25 cellular contexts compared by ENCODE assay signal in genomic region chr1:30955448-30956015, GRCh38. TPM values are rescaled to one million over a fixed set of nuclear protein-coding genes. Genes with fewer than 3 reads are reported as not detected.
DNase-seq lines count a peak whose midpoint lies in the region; ATAC-seq and TF ChIP-seq lines count a peak whose summit lies in the region.
"Had no signal": no experiment of that assay in that cellular context is flagged by ENCODE, and none has a peak within 500 bp of the region (broad histone marks: within the 10 kb centered on the region; RNA-seq: fewer than 3 reads in every experiment).

No MANE protein-coding gene starts in this region.

- H4K20me1 ChIP-seq in IMR-90 (ENCODE audit: insufficient read depth, low read length), result peaks cover 12% of the 10 kb centered on the region

- H3K36me3 ChIP-seq in IMR-90 (ENCODE audit: control insufficient read depth, insufficient read depth, low read length), result peaks cover 34% of the 10 kb centered on the region

- intact Hi-C loops in IMR-90 (cut with micrococcal nuclease), result loop anchor here (10.0 kb wide), 1 partner anchor 199 kb away; no protein-coding TSS in a partner anchor

- no peak overlapping the region for H2AK9ac ChIP-seq in IMR-90 (replicated peaks; ENCODE audit: low read depth, low read length, poor library complexity)

- H4K8ac ChIP-seq in IMR-90 (ENCODE audit: low read depth in 2 of 2, low read length in 2 of 2), result no peak overlapping the region

- no peak overlapping the region for H2AFZ ChIP-seq in IMR-90 (replicated peaks; ENCODE audit: low read length, poor library complexity)

- WGBS in IMR-90 (ENCODE audit: extremely low coverage in 2 of 2, insufficient read length in 1 of 2), 2 experiments, result no CpG with 5 or more reads among the region's 1 CpG

- no peak for TF ChIP-seq RAD21 in IMR-90 (IDR thresholded peaks at IDR 0.05; ENCODE audit: low read length)

- dilution Hi-C loops in IMR-90 (cut with HindIII; ENCODE audit: low sequenced_read_pairs, unreplicated experiment), result no loop called here

- no peak overlapping the region for H3K18ac ChIP-seq in IMR-90 (ENCODE audit: low read depth, low read length)

- POLR2A ChIA-PET in IMR-90 (lab: Charles Lee; ENCODE audit: unreplicated experiment), result no interaction called here

- ATAC-seq in IMR-90 (ENCODE audit: low read depth) (peak; percentile 81), HG02840 (IDR thresholded peaks at IDR 0.05; ENCODE audit: low FRiP score, unreplicated experiment) (no peak), GM18867 (IDR thresholded peaks at IDR 0.05; ENCODE audit: unreplicated experiment) (no peak), HG03457 (IDR thresholded peaks at IDR 0.05; ENCODE audit: unreplicated experiment) (no peak), left lobe of liver (no peak)
- ATAC-seq: activated CD8-positive, alpha-beta T cell treated with anti-CD3 and anti-CD28 coated beads for 36 hours; naive thymus-derived CD4-positive, alpha-beta T cell; pancreas; sciatic nerve had no signal

- no peak overlapping the region for H2BK120ac ChIP-seq in IMR-90 (ENCODE audit: low read depth, low read length)

- no peak for TF ChIP-seq POLR2A in IMR-90 (IDR thresholded peaks at IDR 0.05; ENCODE audit: low read depth, low read length)

- DNase-seq in AG08396 (ENCODE audit: low spot score) (peak; percentile 49), IMR-90 (peak; percentile 47), astrocyte of the spinal cord (ENCODE audit: low read depth, low spot score) (peak; percentile 43), hepatic stellate cell (ENCODE audit: low spot score) (peak; percentile 44), left lobe of liver (ENCODE audit: low spot score) (no peak)
- DNase-seq: activated CD4-positive, CD25-positive, alpha-beta regulatory T cell; activated CD8-positive, alpha-beta T cell treated with anti-CD3 and anti-CD28 coated beads for 36 hours; activated naive CD4-positive, alpha-beta T cell treated with Interleukin-2 at 50 U/mL for 16 hours; activated T-cell treated with anti-CD3 and anti-CD28 coated beads, Interleukin-2, amount 50 U/mL, for 1 hour; CD4-positive, alpha-beta memory T cell; DMS153; foreskin melanocyte; kidney; naive thymus-derived CD4-positive, alpha-beta T cell; NCI-H1417 treated with DMSO at 0.1 percent for 48 hours; NCI-H510A treated with DMSO at 0.1 percent for 48 hours; pancreas; RPMI8226; stimulated activated naive CD4-positive, alpha-beta T cell had no signal

- no peak overlapping the region for H3K9ac ChIP-seq in IMR-90 (ENCODE audit: low read depth, low read length)

- peaks cover 10% of the 10 kb centered on the region for H3K9me1 ChIP-seq in IMR-90 (ENCODE audit: insufficient read depth, low read length)

- peaks cover 7% of the 10 kb centered on the region for H3K4me1 ChIP-seq in IMR-90 (ENCODE audit: control insufficient read depth, insufficient read depth, low read length)
- H3K4me1 ChIP-seq: ascending aorta, pancreas had no signal

- H2BK15ac ChIP-seq in IMR-90 (ENCODE audit: low read depth, low read length), result no peak overlapping the region

- no peaks in the 10 kb centered on the region for H3K9me3 ChIP-seq in IMR-90 (ENCODE audit: control insufficient read depth, insufficient read depth, low read length)
- H3K9me3 ChIP-seq: ascending aorta, pancreas, thoracic aorta had no signal

- no peak overlapping the region for H4K91ac ChIP-seq in IMR-90 (ENCODE audit: insufficient read depth, low read depth, low read length)

- H2BK20ac ChIP-seq in IMR-90 (ENCODE audit: low read depth, low read length), result no peak overlapping the region

- no peaks in the 10 kb centered on the region for H3K27me3 ChIP-seq in IMR-90 (ENCODE audit: control insufficient read depth, insufficient read depth, low read length)
- H3K27me3 ChIP-seq: ascending aorta, pancreas had no signal

- no TSS peak for BruUV-seq in IMR-90 (replicated peaks; lab: Mats Ljungman, UMichigan)

- H3K27ac ChIP-seq in IMR-90 (ENCODE audit: insufficient read depth, low read length), result peak overlapping the region; percentile 61; the same call in 1 of the 2 replicates
- H3K27ac ChIP-seq: ascending aorta, pancreas, thoracic aorta had no signal

- no peak overlapping the region for H3K4me3 ChIP-seq in IMR-90 (ENCODE audit: insufficient read depth, low read depth, low read length)
- no peak overlapping the region for H3K4me3 ChIP-seq in astrocyte of the spinal cord (ENCODE audit: low read depth, low read length)
- H3K4me3 ChIP-seq: ascending aorta, pancreas, thoracic aorta had no signal

- no peak overlapping the region for H2AK5ac ChIP-seq in IMR-90 (ENCODE audit: low read depth, low read length)

- no peak for TF ChIP-seq CTCF in IMR-90 (conservative IDR thresholded peaks at IDR 0.05; ENCODE audit: low read depth, low read length)
- TF ChIP-seq CTCF in astrocyte of the spinal cord (IDR thresholded peaks at IDR 0.05; ENCODE audit: low read depth, low read length), result no peak

- CTCF ChIA-PET in IMR-90 (lab: Yijun Ruan, JAX), result no interaction called here

- no peak overlapping the region for H2BK5ac ChIP-seq in IMR-90 (ENCODE audit: low read depth, low read length, poor library complexity, severe bottlenecking)

- peaks cover 55 to 66% of the 10 kb centered on the region in 2 experiments for H3K79me1 ChIP-seq in IMR-90 (ENCODE audit: low read depth in 1 of 2, low read length in 2 of 2)

- H3K23ac ChIP-seq in IMR-90 (ENCODE audit: low read depth, low read length), result no peak overlapping the region

- H3K4me2 ChIP-seq in IMR-90 (ENCODE audit: low read depth, low read length), result peak overlapping the region; percentile 14; the same call in 1 of the 2 replicates

- H3K56ac ChIP-seq in IMR-90 (ENCODE audit: extremely low read depth, insufficient read depth, low read length), result no peak overlapping the region

- H4K5ac ChIP-seq in IMR-90 (ENCODE audit: low read depth, low read length), result no peak overlapping the region

- H3K14ac ChIP-seq in IMR-90 (replicated peaks; ENCODE audit: low read depth, low read length), result no peak overlapping the region

- H3K4ac ChIP-seq in IMR-90 (ENCODE audit: low read depth, low read length), result no peak overlapping the region

- in situ Hi-C loops in IMR-90 (cut with MboI; ENCODE audit: low sequenced_read_pairs), result no loop called here
- in situ Hi-C loops in astrocyte of the spinal cord (cut with HindIII; ENCODE audit: low sequenced_read_pairs), result no loop called here

TF ChIP-seq in IMR-90, 13 proteins besides CTCF, POLR2A, EP300 and RAD21:
- TF ChIP-seq ELK1 (IDR thresholded peaks at IDR 0.05; ENCODE audit: borderline replicate concordance, low read depth, low read length) (no peak), RFX5 (IDR thresholded peaks at IDR 0.05; ENCODE audit: low read depth, low read length) (no peak), USF2 (IDR thresholded peaks at IDR 0.05; ENCODE audit: low read depth, low read length) (no peak), BHLHE40 (IDR thresholded peaks at IDR 0.05; ENCODE audit: low read depth, low read length) (no peak), FOS (IDR thresholded peaks at IDR 0.05; ENCODE audit: low read depth, low read length) (no peak), MAZ (IDR thresholded peaks at IDR 0.05; ENCODE audit: borderline replicate concordance, low read depth, low read length) (no peak), CEBPB (IDR thresholded peaks at IDR 0.05; ENCODE audit: low read depth, low read length) (0 out of 2 replicates have a peak, but pooled peaks have one; percentile 32)

RNA-seq across cellular contexts. Expression of gene SDC3, which starts 47.0 kb away (rescaled TPM):
- total RNA-seq in IMR-90 (2012; rRNA removed), result 13.1 and 14.2 TPM in 2 replicates
- polyA plus RNA-seq in IMR-90 (2012; rRNA removed), result 71.5 and 75.7 TPM in 2 replicates
- polyA plus RNA-seq in IMR-90 (2012; cell fraction: cytosol; rRNA removed), result 47.3 and 81.5 TPM in 2 replicates
- polyA plus RNA-seq in IMR-90 (2012; cell fraction: nucleus; rRNA removed; ENCODE audit: low replicate concordance), result 36.2 and 50.9 TPM in 2 replicates
- 17.1 TPM for total RNA-seq in left lobe of liver
- polyA plus RNA-seq: CD4-positive, alpha-beta memory T cell had no signal
